8 cellular contexts compared by ENCODE assay signal in the genomic region with DNA sequence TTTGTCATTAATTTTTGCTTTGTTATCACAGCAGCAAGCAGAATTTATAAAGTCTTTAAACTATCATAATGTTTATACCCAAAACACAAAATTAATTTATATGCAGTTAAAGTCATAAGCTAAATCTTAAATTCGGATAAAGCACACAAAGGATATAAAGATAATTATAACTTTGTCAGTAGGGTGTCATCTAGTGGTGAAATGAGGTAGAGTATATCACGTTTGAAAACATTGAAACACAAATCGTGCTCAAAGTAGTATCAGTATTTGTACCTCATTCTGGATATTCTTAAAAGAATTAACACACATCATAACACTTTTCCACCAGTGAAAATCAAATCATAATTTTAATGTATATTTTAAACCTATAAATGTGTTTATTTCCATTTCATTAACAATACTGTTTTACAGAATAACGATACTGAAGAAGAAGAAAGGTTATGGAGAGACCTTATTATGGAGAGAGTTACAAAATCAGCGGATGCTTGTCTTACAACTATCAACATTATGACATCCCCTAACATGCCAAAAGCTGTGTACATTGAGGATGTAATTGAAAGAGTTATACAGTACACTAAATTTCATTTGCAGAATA.
DNase-seq lines count a peak whose midpoint lies in the region; ATAC-seq lines count a peak whose summit lies in the region.

No MANE protein-coding gene starts in this region.

- no peak for ATAC-seq in HG03378 (IDR thresholded peaks at IDR 0.05; ENCODE audit: unreplicated experiment)

- in situ Hi-C loops in T47D (cut with HindIII; ENCODE audit: low pct_unique_long_range_greater_than_20kb, low sequenced_read_pairs) = no loop called here

- peak; percentile 32 for DNase-seq in NOMO-1 treated with DMSO at 0.1 percent for 48 hours (lab: John Stamatoyannopoulos, UW; ENCODE audit: unreplicated experiment)
- no peak for DNase-seq in NOMO-1 treated with dmso at 0.1 percent for 144 hours (lab: John Stamatoyannopoulos, UW; ENCODE audit: unreplicated experiment)
- peak; percentile 64 for DNase-seq in NCI-H1694 (lab: John Stamatoyannopoulos, UW)
- peak; percentile 12 to 47 for DNase-seq in T47D (ENCODE audit: low read depth in 1 of 2, low spot score in 1 of 2)
- peak; percentile 36 to 57 for DNase-seq in lung microvascular endothelial cell (ENCODE audit: low read depth in 2 of 2)
- DNase-seq in activated T-cell treated with anti-CD3 and anti-CD28 coated beads, Interleukin-2, amount 50 U/mL, for 48 hours = no peak
- DNase-seq in activated CD8-positive, alpha-beta memory T cell treated with anti-CD3 and anti-CD28 coated beads for 24 hours = no peak

Comparison
In these comparisons a context has a peak if more than half of its experiments do, and no peak if none do; other contexts are left out.
1. DNase-seq: peak in NOMO-1 treated with DMSO at 0.1 percent for 48 hours (single experiment), NCI-H1694 (single experiment), T47D (2 of 2) and lung microvascular endothelial cell (2 of 2); none in NOMO-1 treated with dmso at 0.1 percent for 144 hours (single experiment), activated T-cell treated with anti-CD3 and anti-CD28 coated beads, Interleukin-2, amount 50 U/mL, for 48 hours (0 of 2) and activated CD8-positive, alpha-beta memory T cell treated with anti-CD3 and anti-CD28 coated beads for 24 hours (single experiment).